ENCODE assay signal across 8 cellular contexts in the genomic region with DNA sequence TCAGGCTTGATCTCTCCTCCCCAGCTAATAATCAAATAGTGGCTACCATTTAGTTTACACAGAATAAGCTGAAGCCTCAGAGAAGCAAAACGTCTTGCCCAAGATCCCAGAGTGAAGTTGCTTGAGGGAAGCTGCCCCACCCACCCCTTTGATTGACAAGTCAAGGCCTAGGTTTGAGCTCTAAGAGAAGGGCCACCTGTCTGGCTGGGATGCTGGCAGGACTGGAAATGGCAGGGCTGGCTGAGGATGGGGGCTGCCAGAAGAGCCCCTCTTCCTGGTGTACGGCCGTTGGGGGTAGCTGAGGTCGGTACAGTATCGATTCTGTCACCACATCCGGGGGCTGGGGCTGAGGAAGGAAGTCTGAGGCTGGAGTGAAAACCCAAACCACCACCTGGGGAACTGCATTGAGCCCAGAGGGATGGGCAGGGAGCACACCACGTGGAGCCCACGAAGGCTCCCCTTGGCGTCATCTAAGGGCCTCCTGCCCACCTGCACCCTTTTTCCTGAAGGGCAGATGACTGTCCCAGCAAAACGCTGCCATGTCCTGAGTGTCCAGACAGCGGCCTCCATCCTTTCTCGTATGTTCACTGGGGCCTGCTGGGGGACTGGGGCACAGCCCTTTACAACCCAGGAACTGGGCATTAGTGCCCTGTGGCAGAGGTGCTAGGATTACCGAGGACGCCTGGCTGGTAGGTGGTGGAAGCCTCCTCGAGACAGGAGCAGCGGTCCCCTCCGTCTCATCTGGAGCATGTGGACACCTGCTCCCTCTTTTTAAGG. TPM values are rescaled to one million over a fixed set of nuclear protein-coding genes. Genes with fewer than 3 reads are reported as not detected.
DNase-seq lines count a peak whose midpoint lies in the region; ATAC-seq and TF ChIP-seq lines count a peak whose summit lies in the region.

No MANE protein-coding gene starts in this region.

- no peak for TF ChIP-seq CTCF in SU-DHL-6 (IDR thresholded peaks at IDR 0.05; ENCODE audit: insufficient read depth, low read length, poor library complexity, severe bottlenecking)
- no peak for TF ChIP-seq CTCF in mesothelial cell of epicardium (IDR thresholded peaks at IDR 0.05; ENCODE audit: unreplicated experiment)
- no peak for TF ChIP-seq CTCF in suprapubic skin (IDR thresholded peaks at IDR 0.05)

- H3K4me3 Mint-ChIP-seq in activated naive CD8-positive, alpha-beta T cell treated with anti-CD3 and anti-CD28 coated beads, Interleukin-2, amount 10 ng/mL, durations not matched to agents 7 days and 5 days, result peak overlapping the region; percentile 97
- peak overlapping the region; percentile 92 for H3K4me3 Mint-ChIP-seq in mesothelial cell of epicardium

- peaks cover 38% of the 10 kb centered on the region for H3K4me1 ChIP-seq in suprapubic skin
- H3K4me1 ChIP-seq in SJCRH30, result no peaks in the 10 kb centered on the region

- no peaks in the 10 kb centered on the region for H3K27me3 Mint-ChIP-seq in activated naive CD8-positive, alpha-beta T cell treated with anti-CD3 and anti-CD28 coated beads, Interleukin-2, amount 10 ng/mL, durations not matched to agents 7 days and 5 days
- no peaks in the 10 kb centered on the region for H3K27me3 Mint-ChIP-seq in mesothelial cell of epicardium (ENCODE audit: low read depth)

- peaks cover 31% of the 10 kb centered on the region for H3K36me3 Mint-ChIP-seq in activated naive CD8-positive, alpha-beta T cell treated with anti-CD3 and anti-CD28 coated beads, Interleukin-2, amount 10 ng/mL, durations not matched to agents 7 days and 5 days
- peaks cover 10% of the 10 kb centered on the region for H3K36me3 Mint-ChIP-seq in mesothelial cell of epicardium

- TF ChIP-seq EP300 in suprapubic skin (IDR thresholded peaks at IDR 0.05), result no peak

- H3K9ac ChIP-seq in SU-DHL-6 (ENCODE audit: low read length), result peak overlapping the region; percentile 95

- H3K9me3 Mint-ChIP-seq in activated naive CD8-positive, alpha-beta T cell treated with anti-CD3 and anti-CD28 coated beads, Interleukin-2, amount 10 ng/mL, durations not matched to agents 7 days and 5 days, result no peaks in the 10 kb centered on the region
- H3K9me3 Mint-ChIP-seq in mesothelial cell of epicardium, result no peaks in the 10 kb centered on the region

- H3K4me3 ChIP-seq in SU-DHL-6 (ENCODE audit: insufficient read depth, low read length, poor library complexity, severe bottlenecking), result peak overlapping the region; percentile 95
- H3K4me3 ChIP-seq in suprapubic skin, result peak overlapping the region; percentile 80
- H3K4me3 ChIP-seq in SJCRH30, result no peak overlapping the region

- ATAC-seq in activated naive CD8-positive, alpha-beta T cell treated with anti-CD3 and anti-CD28 coated beads, Interleukin-2, amount 10 ng/mL, durations not matched to agents 7 days and 5 days (ENCODE audit: low read depth), result peak; percentile 37

- no peaks in the 10 kb centered on the region for H3K9me2 ChIP-seq in SU-DHL-6 (replicated peaks; ENCODE audit: insufficient read depth, low read length)

- no peaks in the 10 kb centered on the region for H4K20me1 ChIP-seq in SU-DHL-6 (ENCODE audit: low read depth, low read length)

- H3K79me2 ChIP-seq in SU-DHL-6 (ENCODE audit: insufficient read depth, low read length), result peaks cover 21% of the 10 kb centered on the region

- peak overlapping the region; percentile 86 for H3K4me2 ChIP-seq in SU-DHL-6 (ENCODE audit: low read depth, low read length, poor library complexity, severe bottlenecking)

- peaks cover 35% of the 10 kb centered on the region for H3K4me1 Mint-ChIP-seq in activated naive CD8-positive, alpha-beta T cell treated with anti-CD3 and anti-CD28 coated beads, Interleukin-2, amount 10 ng/mL, durations not matched to agents 7 days and 5 days
- H3K4me1 Mint-ChIP-seq in mesothelial cell of epicardium, result peaks cover 17% of the 10 kb centered on the region

- peak overlapping the region; percentile 94 for H3K27ac ChIP-seq in SU-DHL-6 (ENCODE audit: low read depth, low read length)
- H3K27ac ChIP-seq in suprapubic skin, result peak overlapping the region; percentile 84
- H3K27ac ChIP-seq in SJCRH30, result no peak overlapping the region

- peak; percentile 55 for DNase-seq in CD1c-positive myeloid dendritic cell (ENCODE audit: extremely low spot score)
- DNase-seq in HEK293T (ENCODE audit: extremely low spot score), result no peak
- DNase-seq in activated naive CD8-positive, alpha-beta T cell treated with anti-CD3 and anti-CD28 coated beads, Interleukin-2, amount 10 ng/mL, durations not matched to agents 7 days and 5 days, result peak; percentile 81
- no peak for DNase-seq in mesothelial cell of epicardium (ENCODE audit: low spot score in 2 of 2, unreplicated experiment in 2 of 2)
- no peak for DNase-seq in suprapubic skin (ENCODE audit: low spot score in 2 of 2)
- no peak for DNase-seq in SJCRH30
- DNase-seq in EL, result no peak

- H3F3A ChIP-seq in SU-DHL-6 (ENCODE audit: insufficient read depth), result peaks cover 36% of the 10 kb centered on the region

- WGBS in suprapubic skin, result 44% methylated on average over 17 of the region's 17 CpGs

- peak overlapping the region; percentile 97 for H3K27ac Mint-ChIP-seq in activated naive CD8-positive, alpha-beta T cell treated with anti-CD3 and anti-CD28 coated beads, Interleukin-2, amount 10 ng/mL, durations not matched to agents 7 days and 5 days
- H3K27ac Mint-ChIP-seq in mesothelial cell of epicardium, result peak overlapping the region; percentile 83

- H3K27me3 ChIP-seq in SU-DHL-6 (ENCODE audit: low read length), result no peaks in the 10 kb centered on the region
- H3K27me3 ChIP-seq in suprapubic skin, result no peaks in the 10 kb centered on the region
- no peaks in the 10 kb centered on the region for H3K27me3 ChIP-seq in SJCRH30

- H3K36me3 ChIP-seq in SU-DHL-6 (ENCODE audit: low read length) (no peaks in the 10 kb centered on the region), suprapubic skin (peaks cover 38% of the 10 kb centered on the region), SJCRH30 (peaks cover 20% of the 10 kb centered on the region)

- H2AFZ ChIP-seq in SU-DHL-6 (ENCODE audit: low read depth, low read length, severe bottlenecking), result no peak overlapping the region

- CTCF ChIA-PET in HEK293T (lab: Yijun Ruan, JAX), result no interaction called here

- no peaks in the 10 kb centered on the region for H3K9me3 ChIP-seq in SU-DHL-6 (ENCODE audit: insufficient read depth, low read length)
- H3K9me3 ChIP-seq in suprapubic skin, result no peaks in the 10 kb centered on the region
- H3K9me3 ChIP-seq in SJCRH30 (replicated peaks), result no peaks in the 10 kb centered on the region

- TF ChIP-seq POLR2A in suprapubic skin (IDR thresholded peaks at IDR 0.05), result no peak

- POLR2A ChIA-PET in HEK293T (lab: Yijun Ruan, JAX), result no interaction called here
- POLR2A ChIA-PET in activated naive CD8-positive, alpha-beta T cell treated with anti-CD3 and anti-CD28 coated beads, Interleukin-2, amount 10 ng/mL, durations not matched to agents 7 days and 5 days (lab: Charles Lee), result interaction anchor here (0.8 to 1.2 kb wide), 7 partner anchors 10 to 195 kb away, joined by 3 to 7 read pairs (median 3); no protein-coding TSS in a partner anchor

TF ChIP-seq in HEK293T, 16 proteins besides CTCF, POLR2A, EP300 and RAD21:
- TF ChIP-seq, protein P1, sequence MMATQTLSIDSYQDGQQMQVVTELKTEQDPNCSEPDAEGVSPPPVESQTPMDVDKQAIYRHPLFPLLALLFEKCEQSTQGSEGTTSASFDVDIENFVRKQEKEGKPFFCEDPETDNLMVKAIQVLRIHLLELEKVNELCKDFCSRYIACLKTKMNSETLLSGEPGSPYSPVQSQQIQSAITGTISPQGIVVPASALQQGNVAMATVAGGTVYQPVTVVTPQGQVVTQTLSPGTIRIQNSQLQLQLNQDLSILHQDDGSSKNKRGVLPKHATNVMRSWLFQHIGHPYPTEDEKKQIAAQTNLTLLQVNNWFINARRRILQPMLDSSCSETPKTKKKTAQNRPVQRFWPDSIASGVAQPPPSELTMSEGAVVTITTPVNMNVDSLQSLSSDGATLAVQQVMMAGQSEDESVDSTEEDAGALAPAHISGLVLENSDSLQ (IDR thresholded peaks at IDR 0.05), result peak; percentile 81
- TF ChIP-seq FOXK2 (IDR thresholded peaks at IDR 0.05), result no peak

RNA-seq across cellular contexts. Expression of a gene that starts 1.4 kb away (rescaled TPM):
- total RNA-seq in activated naive CD8-positive, alpha-beta T cell treated with anti-CD3 and anti-CD28 coated beads, Interleukin-2, amount 10 ng/mL, durations not matched to agents 7 days and 5 days, result 100 to 1,000 TPM; 166 to 173 TPM
- total RNA-seq in mesothelial cell of epicardium (73.7 to 75.9 TPM (median 74.7 TPM) in 3 replicates), suprapubic skin (100 to 1,000 TPM in 1 of 4 donors, 10 to 100 TPM in 3; 51.5 to 136 (median 61.2) TPM)
- 7.7 and 7.8 TPM in 2 replicates for total RNA-seq in SJCRH30 (2014; rRNA removed; shearing (Covaris generic))

RNA-seq across cellular contexts. Expression of a gene that starts 27.5 kb away (rescaled TPM):
- 10 to 100 TPM; 17.8 to 18.1 TPM for total RNA-seq in activated naive CD8-positive, alpha-beta T cell treated with anti-CD3 and anti-CD28 coated beads, Interleukin-2, amount 10 ng/mL, durations not matched to agents 7 days and 5 days
- total RNA-seq in mesothelial cell of epicardium, result 34.3 to 40.6 TPM (median 37.0 TPM) in 3 replicates
- 10 to 100 TPM in 1 of 4 donors, 1 to 10 TPM in 3; 7.1 to 15.2 (median 7.8) TPM for total RNA-seq in suprapubic skin
- 15.6 and 17.8 TPM in 2 replicates for total RNA-seq in SJCRH30 (2014; rRNA removed; shearing (Covaris generic))

RNA-seq across cellular contexts. Expression of a gene that starts 27.9 kb away (rescaled TPM):
- 10 to 100 TPM; 79.2 to 87.5 TPM for total RNA-seq in activated naive CD8-positive, alpha-beta T cell treated with anti-CD3 and anti-CD28 coated beads, Interleukin-2, amount 10 ng/mL, durations not matched to agents 7 days and 5 days
- 122 to 126 TPM (median 124 TPM) in 3 replicates for total RNA-seq in mesothelial cell of epicardium
- 10 to 100 TPM; 73.2 to 87.6 (median 81.1) TPM for total RNA-seq in suprapubic skin
- 75.3 and 80.6 TPM in 2 replicates for total RNA-seq in SJCRH30 (2014; rRNA removed; shearing (Covaris generic))

RNA-seq across cellular contexts. Expression of a gene that starts 57.4 kb away (rescaled TPM):
- under 1 TPM; 0.42 to 0.48 TPM for total RNA-seq in activated naive CD8-positive, alpha-beta T cell treated with anti-CD3 and anti-CD28 coated beads, Interleukin-2, amount 10 ng/mL, durations not matched to agents 7 days and 5 days
- total RNA-seq in mesothelial cell of epicardium (48.4 to 50.4 TPM (median 48.8 TPM) in 3 replicates), suprapubic skin (1 to 10 TPM in 3 of 4 donors, under 1 TPM in 1; 0.68 to 1.8 (median 1.2) TPM)
- total RNA-seq in SJCRH30 (2014; rRNA removed; shearing (Covaris generic)), result 2.6 and 2.7 TPM in 2 replicates

Comparison
In these comparisons a context has a peak if more than half of its experiments do, and no peak if none do; other contexts are left out.
1. DNase-seq: peak in CD1c-positive myeloid dendritic cell (single experiment) and activated naive CD8-positive, alpha-beta T cell treated with anti-CD3 and anti-CD28 coated beads, Interleukin-2, amount 10 ng/mL, durations not matched to agents 7 days and 5 days (single experiment); none in HEK293T (single experiment), mesothelial cell of epicardium (0 of 2), suprapubic skin (0 of 2), SJCRH30 (0 of 2) and EL (single experiment).